Comparison of ENCODE assay signal across 10 cellular contexts in genomic region chr6:56524891-56525703, GRCh38.
A peak's percentile ranks its signal among the peaks of the same experiment; 100 is the strongest.
DNase-seq lines count a peak whose midpoint lies in the region; ATAC-seq and TF ChIP-seq lines count a peak whose summit lies in the region.
"Had no signal": no experiment of that assay in that cellular context is flagged by ENCODE, and none has a peak within 500 bp of the region (broad histone marks: within the 10 kb centered on the region; RNA-seq: fewer than 3 reads in every experiment).

No MANE protein-coding gene starts in this region.

- no peak for TF ChIP-seq CTCF in BJ (IDR thresholded peaks at IDR 0.05; ENCODE audit: insufficient read depth, low read depth, low read length)

- H3K4me3 Mint-ChIP-seq in activated naive CD4-positive, alpha-beta T cell treated with anti-CD3 and anti-CD28 coated beads for 36 hours: no peak overlapping the region
- no peak overlapping the region for H3K4me3 Mint-ChIP-seq in T-helper 17 cell
- H3K4me3 Mint-ChIP-seq: central memory CD8-positive, alpha-beta T cell had no signal

- intact Hi-C loops in activated naive CD4-positive, alpha-beta T cell treated with anti-CD3 and anti-CD28 coated beads for 36 hours (cut with micrococcal nuclease): no loop called here

- H3K27ac Mint-ChIP-seq in activated naive CD4-positive, alpha-beta T cell treated with anti-CD3 and anti-CD28 coated beads for 36 hours: no peak overlapping the region
- H3K27ac Mint-ChIP-seq in T-helper 17 cell: no peak overlapping the region

- peaks cover 3% of the 10 kb centered on the region for H3K36me3 Mint-ChIP-seq in activated naive CD4-positive, alpha-beta T cell treated with anti-CD3 and anti-CD28 coated beads for 36 hours (ENCODE audit: low read depth)
- H3K36me3 Mint-ChIP-seq in T-helper 17 cell (ENCODE audit: low read depth): no peaks in the 10 kb centered on the region

- peak overlapping the region; percentile 63 for H3K9ac ChIP-seq in adipocyte (ENCODE audit: low read length)

- DNase-seq in BJ (ENCODE audit: low read depth): peak; percentile 99
- DNase-seq in adipocyte (ENCODE audit: low read depth): peak; percentile 92
- DNase-seq in glomerular visceral epithelial cell (ENCODE audit: extremely low spot score): peak; percentile 28
- DNase-seq in renal cortical epithelial cell (ENCODE audit: low read depth): peak; percentile 34
- no peak for DNase-seq in activated naive CD4-positive, alpha-beta T cell treated with anti-CD3 and anti-CD28 coated beads for 36 hours
- no peak for DNase-seq in T-helper 17 cell
- DNase-seq in DMS 273 (lab: John Stamatoyannopoulos, UW; ENCODE audit: unreplicated experiment): no peak
- DNase-seq: activated CD4-positive, CD25-positive, alpha-beta regulatory T cell had no signal

- no peaks in the 10 kb centered on the region for H3K27me3 ChIP-seq in BJ (ENCODE audit: control insufficient read depth, insufficient read depth, low read length)
- no peaks in the 10 kb centered on the region for H3K27me3 ChIP-seq in adipocyte (replicated peaks; ENCODE audit: control insufficient read depth, insufficient read depth, low read length)

- peaks cover 2% of the 10 kb centered on the region for H3K9me3 Mint-ChIP-seq in activated naive CD4-positive, alpha-beta T cell treated with anti-CD3 and anti-CD28 coated beads for 36 hours

- peaks cover 56% of the 10 kb centered on the region for H3K4me1 ChIP-seq in adipocyte (ENCODE audit: control insufficient read depth, insufficient read depth, low read length)

- H3K4me3 ChIP-seq in BJ (ENCODE audit: low read depth, low read length) (no peak overlapping the region), adipocyte (ENCODE audit: low read length) (peak overlapping the region; percentile 67)

- POLR2A ChIA-PET in BJ (lab: Charles Lee): interaction anchor here (0.7 to 1.3 kb wide), 2 partner anchors 18 to 144 kb away, joined by 3 to 4 read pairs; no protein-coding TSS in a partner anchor

- H3K36me3 ChIP-seq in BJ (ENCODE audit: control insufficient read depth, insufficient read depth, low read length) (0 out of 2 replicates have a peak, but pooled peaks cover 1% of the 10 kb centered on the region), adipocyte (ENCODE audit: control insufficient read depth, insufficient read depth, low read length, severe bottlenecking) (peaks cover 34% of the 10 kb centered on the region)

- no peak for ATAC-seq in HG03097 (IDR thresholded peaks at IDR 0.05; ENCODE audit: low FRiP score, unreplicated experiment)
- no peak for ATAC-seq in T-helper 17 cell

- H3K9me3 ChIP-seq in adipocyte (ENCODE audit: control insufficient read depth, low read length) (no peaks in the 10 kb centered on the region), T-helper 17 cell (ENCODE audit: control insufficient read depth, low read length, poor library complexity, severe bottlenecking) (no peaks in the 10 kb centered on the region)

- H3K27me3 Mint-ChIP-seq in activated naive CD4-positive, alpha-beta T cell treated with anti-CD3 and anti-CD28 coated beads for 36 hours (ENCODE audit: low read depth): peaks cover 4% of the 10 kb centered on the region
- no peaks in the 10 kb centered on the region for H3K27me3 Mint-ChIP-seq in T-helper 17 cell
- H3K27me3 Mint-ChIP-seq: central memory CD8-positive, alpha-beta T cell had no signal

- H3K4me1 Mint-ChIP-seq in activated naive CD4-positive, alpha-beta T cell treated with anti-CD3 and anti-CD28 coated beads for 36 hours (ENCODE audit: low read depth): no peaks in the 10 kb centered on the region
- peaks cover 2% of the 10 kb centered on the region for H3K4me1 Mint-ChIP-seq in T-helper 17 cell
- H3K4me1 Mint-ChIP-seq: central memory CD8-positive, alpha-beta T cell had no signal

- CTCF ChIA-PET in BJ (lab: Yijun Ruan, JAX): interaction anchor here (0.7 to 1.0 kb wide), 2 partner anchors 9 to 46 kb away, joined by 3 to 4 read pairs; no protein-coding TSS in a partner anchor
- CTCF ChIA-PET in activated naive CD4-positive, alpha-beta T cell treated with anti-CD3 and anti-CD28 coated beads for 36 hours (lab: Charles Lee): interaction anchor here (1.1 to 1.4 kb wide), 2 partner anchors 14 to 17 kb away, joined by 3 to 5 read pairs; no protein-coding TSS in a partner anchor

Comparison
In these comparisons a context has a peak if more than half of its experiments do, and no peak if none do; other contexts are left out.
1. DNase-seq: peak in BJ (single experiment), adipocyte (single experiment), glomerular visceral epithelial cell (single experiment) and renal cortical epithelial cell (single experiment); none in activated naive CD4-positive, alpha-beta T cell treated with anti-CD3 and anti-CD28 coated beads for 36 hours (single experiment), T-helper 17 cell (0 of 3) and DMS 273 (single experiment).